8 cellular contexts compared by ENCODE assay signal in the genomic region with DNA sequence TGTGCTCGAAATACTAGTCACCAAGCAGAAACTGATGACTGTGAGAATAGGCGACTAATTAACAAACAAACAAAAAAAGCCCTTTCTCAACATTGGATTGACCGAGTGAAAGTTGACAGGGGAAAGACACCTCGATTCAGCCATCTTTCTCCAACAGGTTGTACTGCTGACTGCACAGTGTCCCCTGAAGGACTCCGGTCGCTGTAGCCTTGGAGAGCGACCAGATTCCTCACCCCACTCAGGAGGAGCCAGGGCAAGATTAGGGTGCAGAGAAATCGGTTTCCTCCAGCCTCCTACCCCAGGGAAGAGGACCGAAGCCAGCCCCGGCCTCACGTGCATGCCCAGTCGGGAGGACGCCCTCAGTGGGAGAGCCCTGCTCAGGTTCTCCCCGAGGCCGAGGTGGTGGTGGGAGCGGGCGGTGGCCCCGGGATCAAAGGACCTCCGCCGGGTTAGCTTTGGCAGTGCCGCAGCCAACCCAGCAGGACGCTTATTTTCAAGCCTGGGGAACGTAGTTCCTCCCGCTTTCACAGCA. TPM values are rescaled to one million over a fixed set of nuclear protein-coding genes. Genes with fewer than 3 reads are reported as not detected.
DNase-seq lines count a peak whose midpoint lies in the region; ATAC-seq, FAIRE-seq and TF ChIP-seq lines count a peak whose summit lies in the region.

No MANE protein-coding gene starts in this region.

- peak overlapping the region; percentile 92 for H3K9ac ChIP-seq in HepG2 (ENCODE audit: insufficient read depth, low read depth, low read length)

- TF ChIP-seq CTCF in HepG2 (CRISPR knock-in tag; IDR thresholded peaks at IDR 0.05): no peak

- H3K27me3 ChIP-seq in HepG2 (ENCODE audit: control insufficient read depth in 1 of 2, insufficient read depth in 2 of 2, low read length in 2 of 2): no peaks in the 10 kb centered on the region; a peak in 1 of 5 replicates

- peak; percentile 4 for FAIRE-seq in HepG2 (lab: Jason Lieb, UNC)

- H3K4me3 ChIP-seq in HepG2 (replicated peaks in 1 of 3; ENCODE audit: insufficient read depth in 1 of 3, low read depth in 2 of 3, low read length in 3 of 3): peak overlapping the region; percentile 72 to 84 (median 73)

- no peak for TF ChIP-seq RAD21 in HepG2 (CRISPR knock-in tag; IDR thresholded peaks at IDR 0.05)

- no peaks in the 10 kb centered on the region for H4K20me1 ChIP-seq in HepG2 (ENCODE audit: insufficient read depth, low read length)

- intact Hi-C loops in HepG2 (cut with micrococcal nuclease; ENCODE audit: unreplicated experiment): loop anchor here (5.0 kb wide), 1 partner anchor 118 kb away; a partner anchor contains a TSS

- H3K27ac ChIP-seq in cingulate gyrus (ENCODE audit: low read depth, low read length): peak overlapping the region; percentile 95
- peak overlapping the region; percentile 95 for H3K27ac ChIP-seq in HepG2 (ENCODE audit: extremely low read length, insufficient read depth, low read length)

- no peaks in the 10 kb centered on the region for H3K36me3 ChIP-seq in HepG2 (replicated peaks in 1 of 2; ENCODE audit: control insufficient read depth in 1 of 2, insufficient read depth in 2 of 2, low read length in 2 of 2)

- TF ChIP-seq POLR2A in HepG2 (IDR thresholded peaks at IDR 0.05; ENCODE audit: insufficient read depth in 1 of 2, low read depth in 2 of 2, low read length in 2 of 2): no peak; a peak in 1 of 4 replicates

- no peak overlapping the region for H2AFZ ChIP-seq in HepG2 (ENCODE audit: low read length)

- TF ChIP-seq EP300 in HepG2 (IDR thresholded peaks at IDR 0.05; ENCODE audit: low read depth in 2 of 2, low read length in 2 of 2) (no peak), HepG2 (CRISPR knock-in tag; IDR thresholded peaks at IDR 0.05; ENCODE audit: borderline replicate concordance) (no peak)

- peaks cover 27% of the 10 kb centered on the region for H3K4me1 ChIP-seq in HepG2 (ENCODE audit: insufficient read depth, low read length)

- peak; percentile 10 for ATAC-seq in GM21367 (IDR thresholded peaks at IDR 0.05; ENCODE audit: unreplicated experiment)
- ATAC-seq in HG03571 (IDR thresholded peaks at IDR 0.05; ENCODE audit: unreplicated experiment): peak; percentile 16
- peak; percentile 82 for ATAC-seq in HepG2

- peaks cover 36% of the 10 kb centered on the region for H3K79me2 ChIP-seq in HepG2 (ENCODE audit: insufficient read depth, low read length)

- peak; percentile 77 for DNase-seq in DMS53 (lab: John Stamatoyannopoulos, UW)
- peak; percentile 46 for DNase-seq in SW480 (ENCODE audit: low spot score)
- peak; percentile 52 for DNase-seq in HepG2 (ENCODE audit: low spot score)
- peak in 2 of 3 experiments; percentile 10 to 38 for DNase-seq in stimulated activated CD4-positive, alpha-beta T cell treated with anti-CD3 and anti-CD28 coated beads, TNF-alpha, amount 100 ng/mL, for 24 hours (ENCODE audit: low read depth in 3 of 3)
- no peak for DNase-seq in NCI-H774 (lab: John Stamatoyannopoulos, UW)

- in situ Hi-C loops in HepG2 (cut with HindIII; ENCODE audit: extremely low pct_ligation_motif_present, low pct_unique_long_range_greater_than_20kb): no loop called here

- no peaks in the 10 kb centered on the region for H3K9me3 ChIP-seq in HepG2 (ENCODE audit: low read length)

- peak overlapping the region; percentile 92 for H3K4me2 ChIP-seq in HepG2 (ENCODE audit: low read depth, low read length)

- WGBS in HepG2 (ENCODE audit: low lambda C conversion rate): 2% methylated on average over 7 of the region's 24 CpGs

- POLR2A ChIA-PET in HepG2 (lab: Yijun Ruan, JAX): interaction anchor here (0.9 to 2.2 kb wide), 9 partner anchors 10 to 1690 kb away, joined by 3 to 31 read pairs (median 5); a partner anchor contains a TSS

- no TSS peak for BruUV-seq in HepG2 (replicated peaks; lab: Mats Ljungman, UMichigan)

- CTCF ChIA-PET in HepG2 (lab: Yijun Ruan, JAX; ENCODE audit: low intra/inter-chr PET ratio, low total read pairs): interaction anchor here (0.6 kb wide), 1 partner anchor 1144 kb away, joined by 3 read pairs; no protein-coding TSS in a partner anchor

TF ChIP-seq in HepG2, 621 proteins besides CTCF, POLR2A, EP300 and RAD21 (continues in another document):
- TF ChIP-seq, protein P1, sequence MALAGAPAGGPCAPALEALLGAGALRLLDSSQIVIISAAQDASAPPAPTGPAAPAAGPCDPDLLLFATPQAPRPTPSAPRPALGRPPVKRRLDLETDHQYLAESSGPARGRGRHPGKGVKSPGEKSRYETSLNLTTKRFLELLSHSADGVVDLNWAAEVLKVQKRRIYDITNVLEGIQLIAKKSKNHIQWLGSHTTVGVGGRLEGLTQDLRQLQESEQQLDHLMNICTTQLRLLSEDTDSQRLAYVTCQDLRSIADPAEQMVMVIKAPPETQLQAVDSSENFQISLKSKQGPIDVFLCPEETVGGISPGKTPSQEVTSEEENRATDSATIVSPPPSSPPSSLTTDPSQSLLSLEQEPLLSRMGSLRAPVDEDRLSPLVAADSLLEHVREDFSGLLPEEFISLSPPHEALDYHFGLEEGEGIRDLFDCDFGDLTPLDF (CRISPR knock-in tag; IDR thresholded peaks at IDR 0.05): no peak
- TF ChIP-seq FIP1L1 (IDR thresholded peaks at IDR 0.05; ENCODE audit: borderline replicate concordance, insufficient read depth, low read depth, low read length) (no peak), ZNF546 (CRISPR knock-in tag; conservative IDR thresholded peaks at IDR 0.05) (no peak), RXRB (CRISPR knock-in tag; IDR thresholded peaks at IDR 0.05; ENCODE audit: borderline replicate concordance) (no peak; the same call in 1 of the 2 replicates), ZNF570 (CRISPR knock-in tag; IDR thresholded peaks at IDR 0.05; ENCODE audit: borderline replicate concordance) (no peak), FOXK2 (IDR thresholded peaks at IDR 0.05) (no peak), ZBTB20 (CRISPR knock-in tag; IDR thresholded peaks at IDR 0.05; ENCODE audit: borderline replicate concordance, low read depth) (no peak), ZNF234 (CRISPR knock-in tag; conservative IDR thresholded peaks at IDR 0.05) (no peak)
- TF ChIP-seq, protein P2, sequence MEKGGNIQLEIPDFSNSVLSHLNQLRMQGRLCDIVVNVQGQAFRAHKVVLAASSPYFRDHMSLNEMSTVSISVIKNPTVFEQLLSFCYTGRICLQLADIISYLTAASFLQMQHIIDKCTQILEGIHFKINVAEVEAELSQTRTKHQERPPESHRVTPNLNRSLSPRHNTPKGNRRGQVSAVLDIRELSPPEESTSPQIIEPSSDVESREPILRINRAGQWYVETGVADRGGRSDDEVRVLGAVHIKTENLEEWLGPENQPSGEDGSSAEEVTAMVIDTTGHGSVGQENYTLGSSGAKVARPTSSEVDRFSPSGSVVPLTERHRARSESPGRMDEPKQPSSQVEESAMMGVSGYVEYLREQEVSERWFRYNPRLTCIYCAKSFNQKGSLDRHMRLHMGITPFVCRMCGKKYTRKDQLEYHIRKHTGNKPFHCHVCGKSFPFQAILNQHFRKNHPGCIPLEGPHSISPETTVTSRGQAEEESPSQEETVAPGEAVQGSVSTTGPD (CRISPR knock-in tag; IDR thresholded peaks at IDR 0.05): no peak
- TF ChIP-seq, protein P3, sequence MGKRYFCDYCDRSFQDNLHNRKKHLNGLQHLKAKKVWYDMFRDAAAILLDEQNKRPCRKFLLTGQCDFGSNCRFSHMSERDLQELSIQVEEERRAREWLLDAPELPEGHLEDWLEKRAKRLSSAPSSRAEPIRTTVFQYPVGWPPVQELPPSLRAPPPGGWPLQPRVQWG (CRISPR knock-in tag; IDR thresholded peaks at IDR 0.05; ENCODE audit: borderline replicate concordance, low read depth): no peak
- TF ChIP-seq, protein P4, sequence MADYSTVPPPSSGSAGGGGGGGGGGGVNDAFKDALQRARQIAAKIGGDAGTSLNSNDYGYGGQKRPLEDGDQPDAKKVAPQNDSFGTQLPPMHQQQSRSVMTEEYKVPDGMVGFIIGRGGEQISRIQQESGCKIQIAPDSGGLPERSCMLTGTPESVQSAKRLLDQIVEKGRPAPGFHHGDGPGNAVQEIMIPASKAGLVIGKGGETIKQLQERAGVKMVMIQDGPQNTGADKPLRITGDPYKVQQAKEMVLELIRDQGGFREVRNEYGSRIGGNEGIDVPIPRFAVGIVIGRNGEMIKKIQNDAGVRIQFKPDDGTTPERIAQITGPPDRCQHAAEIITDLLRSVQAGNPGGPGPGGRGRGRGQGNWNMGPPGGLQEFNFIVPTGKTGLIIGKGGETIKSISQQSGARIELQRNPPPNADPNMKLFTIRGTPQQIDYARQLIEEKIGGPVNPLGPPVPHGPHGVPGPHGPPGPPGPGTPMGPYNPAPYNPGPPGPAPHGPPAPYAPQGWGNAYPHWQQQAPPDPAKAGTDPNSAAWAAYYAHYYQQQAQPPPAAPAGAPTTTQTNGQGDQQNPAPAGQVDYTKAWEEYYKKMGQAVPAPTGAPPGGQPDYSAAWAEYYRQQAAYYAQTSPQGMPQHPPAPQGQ (CRISPR knock-in tag; IDR thresholded peaks at IDR 0.05; ENCODE audit: borderline replicate concordance): no peak

RNA-seq across cellular contexts. Expression of a gene that starts 1.1 kb away (rescaled TPM):
- total RNA-seq in HepG2 (2016; rRNA removed; fragmentation: Illumina TruSeq; extraction: Trizol): 42.5 and 48.2 TPM in 2 replicates
- 14.8 and 15.4 TPM in 2 replicates for total RNA-seq in HepG2 (2016; cell fraction: cytosol; rRNA removed; fragmentation: Illumina TruSeq; extraction: Trizol; ENCODE audit: low read depth)
- 38.1 and 49.7 TPM in 2 replicates for total RNA-seq in HepG2 (2016; cell fraction: insoluble cytoplasmic fraction; rRNA removed; fragmentation: Illumina TruSeq; extraction: Trizol)
- total RNA-seq in HepG2 (2016; cell fraction: membrane; rRNA removed; fragmentation: Illumina TruSeq; extraction: Trizol): 33.5 and 37.6 TPM in 2 replicates
- 38.3 and 42.0 TPM in 2 replicates for total RNA-seq in HepG2 (2016; cell fraction: nucleus; rRNA removed; fragmentation: Illumina TruSeq; extraction: Trizol)
- 12.8 and 19.3 TPM in 2 replicates for polyA plus RNA-seq in HepG2 (2011; rRNA removed)
- 8.7 and 10.9 TPM in 2 replicates for polyA plus RNA-seq in HepG2 (2011; cell fraction: cytosol; rRNA removed)
- 8.9 and 10.3 TPM in 2 replicates for polyA plus RNA-seq in HepG2 (2011; cell fraction: nucleus; rRNA removed)
- 18.1 and 19.5 TPM in 2 replicates for polyA plus RNA-seq in HepG2 (2012)
- 13.2 and 14.3 TPM in 2 replicates for polyA plus RNA-seq in HepG2 (2016; cell fraction: cytosol; fragmentation: Illumina TruSeq; extraction: Trizol; ENCODE audit: low read depth)
- polyA plus RNA-seq in HepG2 (2016; cell fraction: insoluble cytoplasmic fraction; fragmentation: Illumina TruSeq; extraction: Trizol; ENCODE audit: low read depth): 36.9 and 37.3 TPM in 2 replicates
- polyA plus RNA-seq in HepG2 (2016; cell fraction: membrane; fragmentation: Illumina TruSeq; extraction: Trizol; ENCODE audit: low read depth): 19.4 and 19.5 TPM in 2 replicates
- polyA plus RNA-seq in HepG2 (2016; cell fraction: nucleus; fragmentation: Illumina TruSeq; extraction: Trizol; ENCODE audit: insufficient read depth, low read depth): 17.3 and 18.6 TPM in 2 replicates
- 14.3 and 26.8 TPM in 2 replicates for polyA minus RNA-seq in HepG2 (2011; rRNA and poly(A)+ RNA removed; ENCODE audit: low replicate concordance)
- polyA minus RNA-seq in HepG2 (2011; cell fraction: cytosol; rRNA and poly(A)+ RNA removed): 23.0 and 23.5 TPM in 2 replicates
- polyA minus RNA-seq in HepG2 (2011; cell fraction: nucleus; rRNA and poly(A)+ RNA removed): 54.2 and 60.7 TPM in 2 replicates

Comparison
In these comparisons a context has a peak if more than half of its experiments do, and no peak if none do; other contexts are left out.
1. ATAC-seq: peak in every context shown above with its lines; median percentile 82 in HepG2; 16 in HG03571; 10 in GM21367.